In the genomic region with DNA sequence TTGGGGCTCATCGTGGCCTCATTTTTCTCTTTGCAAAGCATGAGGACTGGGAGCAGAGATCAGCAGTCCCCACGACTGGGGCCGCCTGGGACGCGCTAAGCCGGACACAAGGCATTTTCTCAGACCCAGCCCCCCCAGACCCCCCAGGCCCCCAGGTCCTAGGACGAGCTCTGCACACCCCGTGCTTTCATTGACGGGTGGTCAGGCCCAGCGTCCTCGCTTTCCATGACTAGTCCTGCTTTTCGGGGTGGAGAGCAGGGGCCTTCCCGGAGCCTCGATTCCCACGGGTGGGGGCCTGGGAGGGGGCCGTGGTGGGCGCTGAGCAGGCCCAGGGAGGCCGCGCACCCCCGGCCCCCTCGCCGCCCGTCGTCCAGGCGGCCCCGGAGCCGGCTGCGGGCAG, we compare ENCODE assay signal across 22 cellular contexts. TPM values are rescaled to one million over a fixed set of nuclear protein-coding genes. Genes with fewer than 3 reads are reported as not detected.
"Had no signal": no experiment of that assay in that cellular context is flagged by ENCODE, and none has a peak within 500 bp of the region (broad histone marks: within the 10 kb centered on the region; RNA-seq: fewer than 3 reads in every experiment).

No MANE protein-coding gene starts in this region.

- H3K27ac Mint-ChIP-seq: activated naive CD4-positive, alpha-beta T cell treated with anti-CD3 and anti-CD28 coated beads, Interleukin-2, amount 50 U/mL, for 24 hours; memory B cell; natural killer cell; stimulated activated effector memory CD8-positive, alpha-beta T cell treated with anti-CD3 and anti-CD28 coated beads, Interleukin-12 subunit alpha, Interleukin-12 subunit beta, amount 100 ng/mL, for 72 hours had no signal

- H3K36me3 ChIP-seq: cardiac muscle cell, stomach, upper lobe of left lung, WERI-Rb-1 had no signal

- ATAC-seq: natural killer cell; stimulated activated effector memory CD8-positive, alpha-beta T cell treated with anti-CD3 and anti-CD28 coated beads, Interleukin-12 subunit alpha, Interleukin-12 subunit beta, amount 100 ng/mL, for 72 hours had no signal

- H3K9me3 Mint-ChIP-seq: activated naive CD4-positive, alpha-beta T cell treated with anti-CD3 and anti-CD28 coated beads, Interleukin-2, amount 50 U/mL, for 24 hours; memory B cell; natural killer cell; stimulated activated effector memory CD8-positive, alpha-beta T cell treated with anti-CD3 and anti-CD28 coated beads, Interleukin-12 subunit alpha, Interleukin-12 subunit beta, amount 100 ng/mL, for 72 hours had no signal

- H3K27ac ChIP-seq: cardiac muscle cell, stomach, upper lobe of left lung, WERI-Rb-1 had no signal

- H3K36me3 Mint-ChIP-seq: activated naive CD4-positive, alpha-beta T cell treated with anti-CD3 and anti-CD28 coated beads, Interleukin-2, amount 50 U/mL, for 24 hours; natural killer cell; stimulated activated effector memory CD8-positive, alpha-beta T cell treated with anti-CD3 and anti-CD28 coated beads, Interleukin-12 subunit alpha, Interleukin-12 subunit beta, amount 100 ng/mL, for 72 hours had no signal

- H3K4me1 ChIP-seq: stomach had no signal

- H3K4me3 Mint-ChIP-seq: activated naive CD4-positive, alpha-beta T cell treated with anti-CD3 and anti-CD28 coated beads, Interleukin-2, amount 50 U/mL, for 24 hours; memory B cell; natural killer cell; stimulated activated effector memory CD8-positive, alpha-beta T cell treated with anti-CD3 and anti-CD28 coated beads, Interleukin-12 subunit alpha, Interleukin-12 subunit beta, amount 100 ng/mL, for 72 hours had no signal

- H3K4me1 Mint-ChIP-seq: activated naive CD4-positive, alpha-beta T cell treated with anti-CD3 and anti-CD28 coated beads, Interleukin-2, amount 50 U/mL, for 24 hours; natural killer cell; stimulated activated effector memory CD8-positive, alpha-beta T cell treated with anti-CD3 and anti-CD28 coated beads, Interleukin-12 subunit alpha, Interleukin-12 subunit beta, amount 100 ng/mL, for 72 hours had no signal

- FAIRE-seq: colon, endometrium, frontal cortex, keratinocyte had no signal

- H3K27me3 ChIP-seq: cardiac muscle cell, upper lobe of left lung had no signal

- H3K4me3 ChIP-seq: cardiac muscle cell, smooth muscle cell, stomach, upper lobe of left lung had no signal

- DNase-seq: activated CD4-positive, alpha-beta T cell treated with anti-CD3 and anti-CD28 coated beads for 1 hour; activated gamma-delta T cell; natural killer cell; occipital lobe; stimulated activated CD4-positive, alpha-beta T cell treated with anti-CD3 and anti-CD28 coated beads, Interleukin-4, amount 100 ng/mL, for 24 hours; stomach; SW 1271; T-helper 2 cell; WERI-Rb-1 had no signal

RNA-seq across cellular contexts. Expression of gene LINC01488, which starts 10.7 kb away (rescaled TPM):
- total RNA-seq: activated CD8-positive, alpha-beta memory T cell treated with anti-CD3 and anti-CD28 coated beads for 36 hours; frontal cortex; natural killer cell; occipital lobe; smooth muscle cell; stomach; temporal lobe; upper lobe of left lung had no signal
- polyA plus RNA-seq: adipose tissue, keratinocyte, smooth muscle cell, stomach had no signal
